22 cellular contexts compared by ENCODE assay signal in genomic region chr6:159061146-159061545, GRCh38. TPM values are rescaled to one million over a fixed set of nuclear protein-coding genes. Genes with fewer than 3 reads are reported as not detected.
A peak's percentile ranks its signal among the peaks of the same experiment; 100 is the strongest.
DNase-seq lines count a peak whose midpoint lies in the region; ATAC-seq lines count a peak whose summit lies in the region.
"Had no signal": no experiment of that assay in that cellular context is flagged by ENCODE, and none has a peak within 500 bp of the region (broad histone marks: within the 10 kb centered on the region; RNA-seq: fewer than 3 reads in every experiment).

No MANE protein-coding gene starts in this region.

- no peak for ATAC-seq in activated T-cell treated with anti-CD3 and anti-CD28 coated beads, Interleukin-2, amount 50 U/mL, for 72 hours (replicated peaks in 1 of 2)
- no peak for ATAC-seq in activated T-cell treated with anti-CD3 and anti-CD28 coated beads, Interleukin-2, amount 50 U/mL, for 4 hours
- no peak for ATAC-seq in T-helper 17 cell
- ATAC-seq in stimulated activated memory B cell treated with anti-CD40 and anti-IgM and Interleukin-4, amounts not matched to agents 10 μg/mL and 1 μg/mL and 100 μg/mL, for 72 hours: no peak
- no peak for ATAC-seq in GM18867 (IDR thresholded peaks at IDR 0.05; ENCODE audit: unreplicated experiment)
- no peak for ATAC-seq in HG03439 (IDR thresholded peaks at IDR 0.05; ENCODE audit: unreplicated experiment)
- ATAC-seq: activated CD4-positive, CD25-positive, alpha-beta regulatory T cell treated with anti-CD3 and anti-CD28 coated beads, Interleukin-2, amount 50 U/mL, for 24 hours; gastrocnemius medialis; PC-3 had no signal

- H3K9me3 Mint-ChIP-seq in activated T-cell treated with anti-CD3 and anti-CD28 coated beads, Interleukin-2, amount 50 U/mL, for 72 hours: peaks cover 0 to 7% of the 10 kb centered on the region in 2 donors
- H3K9me3 Mint-ChIP-seq in activated T-cell treated with anti-CD3 and anti-CD28 coated beads, Interleukin-2, amount 50 U/mL, for 4 hours: no peaks in the 10 kb centered on the region
- no peaks in the 10 kb centered on the region for H3K9me3 Mint-ChIP-seq in stimulated activated memory B cell treated with anti-CD40 and anti-IgM and Interleukin-4, amounts not matched to agents 10 μg/mL and 1 μg/mL and 100 μg/mL, for 72 hours

- H3K4me3 Mint-ChIP-seq in activated T-cell treated with anti-CD3 and anti-CD28 coated beads, Interleukin-2, amount 50 U/mL, for 72 hours: peak overlapping the region; percentile 39 to 67
- no peak overlapping the region for H3K4me3 Mint-ChIP-seq in activated T-cell treated with anti-CD3 and anti-CD28 coated beads, Interleukin-2, amount 50 U/mL, for 4 hours
- no peak overlapping the region for H3K4me3 Mint-ChIP-seq in T-helper 17 cell
- no peak overlapping the region for H3K4me3 Mint-ChIP-seq in stimulated activated memory B cell treated with anti-CD40 and anti-IgM and Interleukin-4, amounts not matched to agents 10 μg/mL and 1 μg/mL and 100 μg/mL, for 72 hours

- no peaks in the 10 kb centered on the region for H3K27me3 Mint-ChIP-seq in activated T-cell treated with anti-CD3 and anti-CD28 coated beads, Interleukin-2, amount 50 U/mL, for 72 hours (ENCODE audit: low read depth)
- no peaks in the 10 kb centered on the region for H3K27me3 Mint-ChIP-seq in activated T-cell treated with anti-CD3 and anti-CD28 coated beads, Interleukin-2, amount 50 U/mL, for 4 hours (ENCODE audit: low read depth)
- no peaks in the 10 kb centered on the region for H3K27me3 Mint-ChIP-seq in T-helper 17 cell
- H3K27me3 Mint-ChIP-seq in stimulated activated memory B cell treated with anti-CD40 and anti-IgM and Interleukin-4, amounts not matched to agents 10 μg/mL and 1 μg/mL and 100 μg/mL, for 72 hours: no peaks in the 10 kb centered on the region

- no peaks in the 10 kb centered on the region for H3K27me3 ChIP-seq in effector memory CD4-positive, alpha-beta T cell (replicated peaks; ENCODE audit: control insufficient read depth, insufficient read depth, low read length, poor library complexity, severe bottlenecking)
- H3K27me3 ChIP-seq: cardiac muscle cell, gastrocnemius medialis, testis had no signal

- H3K4me1 ChIP-seq in effector memory CD4-positive, alpha-beta T cell (ENCODE audit: control insufficient read depth, insufficient read depth, low read length, poor library complexity, severe bottlenecking): peaks cover 60% of the 10 kb centered on the region
- H3K4me1 ChIP-seq: gastrocnemius medialis, testis had no signal

- no peaks in the 10 kb centered on the region for H3K9me3 ChIP-seq in T-helper 17 cell (ENCODE audit: control insufficient read depth, low read length, poor library complexity, severe bottlenecking)
- no peaks in the 10 kb centered on the region for H3K9me3 ChIP-seq in effector memory CD4-positive, alpha-beta T cell (ENCODE audit: control insufficient read depth, low read length)
- H3K9me3 ChIP-seq: gastrocnemius medialis, testis had no signal

- H3K36me3 ChIP-seq in effector memory CD4-positive, alpha-beta T cell (ENCODE audit: control insufficient read depth, insufficient read depth, low read length): no peaks in the 10 kb centered on the region
- H3K36me3 ChIP-seq: cardiac muscle cell, gastrocnemius medialis had no signal

- peak overlapping the region; percentile 73 for H3K27ac ChIP-seq in effector memory CD4-positive, alpha-beta T cell (ENCODE audit: insufficient read depth, low read length, poor library complexity, severe bottlenecking)
- H3K27ac ChIP-seq: cardiac muscle cell, gastrocnemius medialis, testis had no signal

- no peak overlapping the region for H3K4me3 ChIP-seq in effector memory CD4-positive, alpha-beta T cell (ENCODE audit: insufficient read depth, low read depth, low read length, poor library complexity, severe bottlenecking)
- H3K4me3 ChIP-seq: cardiac muscle cell, gastrocnemius medialis, smooth muscle cell, testis had no signal

- H3K36me3 Mint-ChIP-seq in activated T-cell treated with anti-CD3 and anti-CD28 coated beads, Interleukin-2, amount 50 U/mL, for 72 hours (ENCODE audit: insufficient read depth in 2 of 2): peaks cover 7 to 10% of the 10 kb centered on the region in 2 donors
- H3K36me3 Mint-ChIP-seq in activated T-cell treated with anti-CD3 and anti-CD28 coated beads, Interleukin-2, amount 50 U/mL, for 4 hours (ENCODE audit: insufficient read depth): no peaks in the 10 kb centered on the region
- no peaks in the 10 kb centered on the region for H3K36me3 Mint-ChIP-seq in T-helper 17 cell (ENCODE audit: low read depth)
- no peaks in the 10 kb centered on the region for H3K36me3 Mint-ChIP-seq in stimulated activated memory B cell treated with anti-CD40 and anti-IgM and Interleukin-4, amounts not matched to agents 10 μg/mL and 1 μg/mL and 100 μg/mL, for 72 hours

- H3K27ac Mint-ChIP-seq in activated T-cell treated with anti-CD3 and anti-CD28 coated beads, Interleukin-2, amount 50 U/mL, for 72 hours: peak overlapping the region; percentile 22
- H3K27ac Mint-ChIP-seq in T-helper 17 cell: peak overlapping the region; percentile 93
- peak overlapping the region; percentile 65 for H3K27ac Mint-ChIP-seq in stimulated activated memory B cell treated with anti-CD40 and anti-IgM and Interleukin-4, amounts not matched to agents 10 μg/mL and 1 μg/mL and 100 μg/mL, for 72 hours

- H3K4me1 Mint-ChIP-seq in activated T-cell treated with anti-CD3 and anti-CD28 coated beads, Interleukin-2, amount 50 U/mL, for 72 hours (ENCODE audit: low read depth): peaks cover 97% of the 10 kb centered on the region
- H3K4me1 Mint-ChIP-seq in activated T-cell treated with anti-CD3 and anti-CD28 coated beads, Interleukin-2, amount 50 U/mL, for 4 hours (ENCODE audit: low read depth): peaks cover 98% of the 10 kb centered on the region
- peaks cover 59% of the 10 kb centered on the region for H3K4me1 Mint-ChIP-seq in T-helper 17 cell
- H3K4me1 Mint-ChIP-seq in stimulated activated memory B cell treated with anti-CD40 and anti-IgM and Interleukin-4, amounts not matched to agents 10 μg/mL and 1 μg/mL and 100 μg/mL, for 72 hours: peaks cover 65% of the 10 kb centered on the region

- no peak for DNase-seq in activated T-cell treated with anti-CD3 and anti-CD28 coated beads, Interleukin-2, amount 50 U/mL, for 72 hours
- no peak for DNase-seq in activated T-cell treated with anti-CD3 and anti-CD28 coated beads, Interleukin-2, amount 50 U/mL, for 4 hours
- DNase-seq in T-helper 17 cell: no peak
- no peak for DNase-seq in effector memory CD4-positive, alpha-beta T cell
- DNase-seq in stimulated activated CD4-positive, alpha-beta T cell treated with anti-CD3 and anti-CD28 coated beads, Interleukin-2, amount 100 ng/mL, for 48 hours: no peak
- DNase-seq: DMS79; gastrocnemius medialis; mesendoderm; MM.1S; NCI-H1694 treated with DMSO at 0.1 percent for 48 hours; NCI-H82; PC-3; stimulated activated CD8-positive, alpha-beta memory T cell treated with anti-CD3 and anti-CD28 coated beads, Interleukin-4, amount 100 ng/mL, for 48 hours; T-helper 9 cell; testis had no signal

RNA-seq across cellular contexts. Expression of gene TAGAP, which starts 16.4 kb away (rescaled TPM):
- total RNA-seq in activated T-cell treated with anti-CD3 and anti-CD28 coated beads, Interleukin-2, amount 50 U/mL, for 72 hours: 10 to 100 TPM; 34.6 to 56.1 TPM
- 100 to 1,000 TPM; 120 to 132 (median 130) TPM for total RNA-seq in activated T-cell treated with anti-CD3 and anti-CD28 coated beads, Interleukin-2, amount 50 U/mL, for 4 hours
- total RNA-seq in T-helper 17 cell: 100 to 1,000 TPM; 269 to 340 TPM
- total RNA-seq: cardiac muscle cell, PC-3, pulmonary artery endothelial cell, smooth muscle cell had no signal

Comparison
In these comparisons a context has a peak if more than half of its experiments do, and no peak if none do; other contexts are left out.
1. H3K4me3 Mint-ChIP-seq: peak in activated T-cell treated with anti-CD3 and anti-CD28 coated beads, Interleukin-2, amount 50 U/mL, for 72 hours (2 of 2); none in activated T-cell treated with anti-CD3 and anti-CD28 coated beads, Interleukin-2, amount 50 U/mL, for 4 hours (single experiment), T-helper 17 cell (single experiment) and stimulated activated memory B cell treated with anti-CD40 and anti-IgM and Interleukin-4, amounts not matched to agents 10 μg/mL and 1 μg/mL and 100 μg/mL, for 72 hours (single experiment).
2. H3K27ac Mint-ChIP-seq: peak in every context shown above with its lines; median percentile 93 in T-helper 17 cell; 65 in stimulated activated memory B cell treated with anti-CD40 and anti-IgM and Interleukin-4, amounts not matched to agents 10 μg/mL and 1 μg/mL and 100 μg/mL, for 72 hours; 22 in activated T-cell treated with anti-CD3 and anti-CD28 coated beads, Interleukin-2, amount 50 U/mL, for 72 hours.